Comparison of ENCODE assay signal across 8 cellular contexts in the genomic region with DNA sequence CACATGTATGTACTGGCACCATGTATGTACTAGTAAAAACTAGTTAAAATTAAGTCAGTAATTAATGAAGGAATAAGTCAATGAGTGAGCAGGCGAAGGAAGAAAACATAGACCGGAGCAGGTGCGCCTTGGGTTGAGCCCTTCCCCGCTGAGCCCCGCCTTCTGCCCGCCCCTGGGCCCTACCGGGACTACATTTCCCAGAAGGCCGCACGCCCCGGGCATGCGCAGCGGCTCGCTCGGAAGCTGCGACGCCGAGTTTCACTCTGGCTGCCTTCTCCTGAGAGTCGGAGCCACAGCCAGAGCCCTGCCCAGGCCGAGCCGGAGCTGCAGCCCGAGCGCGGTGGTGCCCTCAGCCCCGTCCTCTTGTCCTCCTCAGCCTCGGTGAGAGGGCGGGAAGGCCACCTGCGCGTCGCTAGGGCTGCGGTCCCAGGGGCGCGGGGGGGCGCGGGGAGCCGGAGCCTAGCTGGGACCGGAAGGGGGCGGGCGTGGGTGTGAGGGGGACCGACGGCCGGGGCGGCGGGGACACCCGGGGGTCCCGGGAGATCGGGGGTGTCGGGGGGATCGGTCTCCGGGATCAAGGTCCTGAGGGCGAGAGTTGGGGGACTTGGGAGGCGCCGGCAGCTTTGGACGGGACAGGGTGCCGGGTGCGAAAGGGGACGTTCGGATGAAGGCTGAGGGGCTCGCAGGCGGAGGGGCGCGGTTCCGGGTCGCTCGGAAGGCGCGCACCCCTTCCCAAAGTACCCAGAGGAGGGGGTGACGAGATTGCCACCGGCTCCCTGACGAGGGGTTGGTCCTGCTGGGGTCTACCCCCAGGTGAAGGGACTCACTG.
DNase-seq lines count a peak whose midpoint lies in the region; ATAC-seq, FAIRE-seq and TF ChIP-seq lines count a peak whose summit lies in the region.
"Not testable (repeated sequence)": the region's sequence is repeated elsewhere in the genome, so short reads cannot be mapped to it uniquely, and the experiment has no call there.

No MANE protein-coding gene starts in this region.

- not testable (repeated sequence) for H3K36me3 ChIP-seq in keratinocyte (ENCODE audit: control insufficient read depth in 2 of 2, extremely low read depth in 1 of 2, insufficient read depth in 2 of 2, low read length in 2 of 2); smooth muscle cell (ENCODE audit: low read depth)

- H3K27me3 ChIP-seq in keratinocyte (ENCODE audit: control insufficient read depth, extremely low read depth, insufficient read depth, low read length); smooth muscle cell (ENCODE audit: low read depth): not testable (repeated sequence)

- not testable (repeated sequence) for H3K9ac ChIP-seq in keratinocyte (ENCODE audit: control insufficient read depth, extremely low read depth, insufficient read depth, low read length); smooth muscle cell (ENCODE audit: low read depth)

- H2AFZ ChIP-seq in keratinocyte (ENCODE audit: control insufficient read depth, low read length); smooth muscle cell (ENCODE audit: low read depth): not testable (repeated sequence)

- peak overlapping the region; percentile 30 for H3K4me3 ChIP-seq in GM12864 (ENCODE audit: low read depth, low read length)
- H3K4me3 ChIP-seq in keratinocyte (ENCODE audit: control insufficient read depth in 2 of 3, extremely low read depth in 1 of 3, insufficient read depth in 2 of 3, low read depth in 1 of 3, low read length in 3 of 3), result not testable (repeated sequence)
- H3K4me3 ChIP-seq in smooth muscle cell, result peak overlapping the region; percentile 48

- not testable (repeated sequence) for DNase-seq in GM12864 (ENCODE audit: low read depth); keratinocyte (ENCODE audit: low read depth, low spot score); smooth muscle cell (lab: John Stamatoyannopoulos, UW; ENCODE audit: unreplicated experiment)
- peak; percentile 72 for DNase-seq in activated effector memory CD4-positive, alpha-beta T cell treated with anti-CD3 and anti-CD28 coated beads, Interleukin-2, amount 50 U/mL, for 16 hours

- not testable (repeated sequence) for H3K79me2 ChIP-seq in keratinocyte (ENCODE audit: control insufficient read depth, insufficient read depth, low read length); smooth muscle cell (ENCODE audit: low read depth)

- TF ChIP-seq CTCF in GM12864 (IDR thresholded peaks at IDR 0.05; ENCODE audit: low read depth, low read length, missing control alignments); keratinocyte (optimal IDR thresholded peaks at IDR 0.05 in 1 of 3, IDR thresholded peaks at IDR 0.05 in 1 of 3, conservative IDR thresholded peaks at IDR 0.05 in 1 of 3; ENCODE audit: extremely low read depth in 1 of 3, insufficient read depth in 2 of 3, low read length in 3 of 3); smooth muscle cell (IDR thresholded peaks at IDR 0.05; ENCODE audit: borderline replicate concordance, insufficient read depth, poor library complexity, severe bottlenecking): not testable (repeated sequence)

- H3F3A ChIP-seq in smooth muscle cell (ENCODE audit: low read depth), result not testable (repeated sequence)

- peak; percentile 97 for ATAC-seq in GM19324 (IDR thresholded peaks at IDR 0.05; ENCODE audit: low FRiP score, unreplicated experiment)
- ATAC-seq in GM21737 (IDR thresholded peaks at IDR 0.05; ENCODE audit: unreplicated experiment), result peak; percentile 97
- ATAC-seq in HG03039 (IDR thresholded peaks at IDR 0.05; ENCODE audit: unreplicated experiment), result peak; percentile 95
- ATAC-seq in HG03558 (IDR thresholded peaks at IDR 0.05; ENCODE audit: extremely low read depth, unreplicated experiment), result peak; percentile 94

- H3K9me1 ChIP-seq in keratinocyte (ENCODE audit: control insufficient read depth, extremely low read depth, insufficient read depth, low read length), result not testable (repeated sequence)

- no CpG with 5 or more reads among the region's 69 CpGs for WGBS in smooth muscle cell (ENCODE audit: low lambda C conversion rate)

- dilution Hi-C loops in keratinocyte (cut with MboI; ENCODE audit: extremely low pct_ligation_motif_present, low sequenced_read_pairs), result not testable (repeated sequence)

- H3K4me1 ChIP-seq in keratinocyte (ENCODE audit: control insufficient read depth, extremely low read depth, insufficient read depth, low read length); smooth muscle cell (ENCODE audit: low read depth): not testable (repeated sequence)

- peak; percentile 63 for FAIRE-seq in keratinocyte (lab: Jason Lieb, UNC)

- not testable (repeated sequence) for H3K27ac ChIP-seq in keratinocyte (ENCODE audit: control insufficient read depth, insufficient read depth, low read length); smooth muscle cell (ENCODE audit: low read depth)

- H3K9me3 ChIP-seq in keratinocyte (ENCODE audit: control insufficient read depth, low read depth, low read length); smooth muscle cell (replicated peaks; ENCODE audit: low read depth): not testable (repeated sequence)

- H4K20me1 ChIP-seq in keratinocyte (ENCODE audit: control insufficient read depth, extremely low read depth, insufficient read depth, low read length); smooth muscle cell (ENCODE audit: low read depth): not testable (repeated sequence)

- H3K4me2 ChIP-seq in keratinocyte (ENCODE audit: control insufficient read depth, extremely low read depth, insufficient read depth, low read depth, low read length); smooth muscle cell: not testable (repeated sequence)
